ENCODE assay signal across 22 cellular contexts in the genomic region with DNA sequence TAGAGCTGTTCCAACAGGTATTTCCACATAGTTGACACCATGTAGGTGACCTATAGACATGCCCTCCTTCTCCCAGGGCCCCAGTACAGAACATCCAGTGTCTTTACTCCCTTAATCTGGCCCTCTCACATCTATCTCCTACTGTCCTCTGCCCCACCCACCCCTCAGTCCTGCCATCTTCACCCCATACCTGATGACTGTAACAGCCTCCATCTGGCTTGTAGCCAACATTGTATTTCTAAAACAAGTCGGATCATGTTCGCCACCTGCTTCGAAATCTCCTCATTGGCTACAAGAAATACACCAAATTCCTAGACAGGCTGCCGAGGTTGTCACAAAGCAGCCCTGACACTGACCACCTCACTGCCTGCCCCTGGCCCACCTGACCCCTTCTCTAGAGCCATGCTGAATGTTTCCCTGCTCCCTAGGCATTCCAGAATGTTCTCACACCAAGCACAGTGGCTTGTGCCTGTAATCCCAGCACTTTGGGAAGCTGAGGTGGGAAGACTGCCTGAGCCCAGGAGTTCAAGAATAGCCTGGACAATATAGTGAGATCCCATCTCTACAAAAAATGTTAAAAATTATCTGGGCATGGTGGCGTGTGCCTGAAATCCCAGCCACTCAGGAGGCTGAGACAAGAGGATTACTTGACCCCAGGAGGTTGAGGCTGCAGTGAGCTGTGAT. TPM values are rescaled to one million over a fixed set of nuclear protein-coding genes. Genes with fewer than 3 reads are reported as not detected.
DNase-seq lines count a peak whose midpoint lies in the region; ATAC-seq and TF ChIP-seq lines count a peak whose summit lies in the region.
"Had no signal": no experiment of that assay in that cellular context is flagged by ENCODE, and none has a peak within 500 bp of the region (broad histone marks: within the 10 kb centered on the region; RNA-seq: fewer than 3 reads in every experiment).

No MANE protein-coding gene starts in this region.

- H3K27ac Mint-ChIP-seq in CD8-positive, alpha-beta T cell = no peak overlapping the region
- peak overlapping the region; percentile 100 for H3K27ac Mint-ChIP-seq in T-helper 17 cell

- no peak for TF ChIP-seq CTCF in CD8-positive, alpha-beta T cell (IDR thresholded peaks at IDR 0.05)
- no peak for TF ChIP-seq CTCF in foreskin keratinocyte (conservative IDR thresholded peaks at IDR 0.05)
- no peak for TF ChIP-seq CTCF in upper lobe of left lung (IDR thresholded peaks at IDR 0.05)

- no peaks in the 10 kb centered on the region for H3K9me3 ChIP-seq in CD8-positive, alpha-beta T cell (ENCODE audit: low read length)
- H3K9me3 ChIP-seq in T-helper 17 cell (ENCODE audit: control insufficient read depth, low read length, poor library complexity, severe bottlenecking) (no peaks in the 10 kb centered on the region), upper lobe of left lung (no peaks in the 10 kb centered on the region)
- H3K9me3 ChIP-seq: A549, adrenal gland, Caco-2, upper lobe of right lung had no signal

- no peaks in the 10 kb centered on the region for H3K9me3 Mint-ChIP-seq in CD8-positive, alpha-beta T cell

- H3K4me3 Mint-ChIP-seq in CD8-positive, alpha-beta T cell = peak overlapping the region; percentile 3
- peak overlapping the region; percentile 100 for H3K4me3 Mint-ChIP-seq in T-helper 17 cell

- no peak for TF ChIP-seq POLR2A in upper lobe of left lung (IDR thresholded peaks at IDR 0.05)

- CTCF ChIA-PET in CD8-positive, alpha-beta T cell (lab: Charles Lee) = interaction anchor here (1.2 kb wide), 1 partner anchor 47 kb away, joined by 3 read pairs; no protein-coding TSS in a partner anchor

- H3K4me1 ChIP-seq in CD8-positive, alpha-beta T cell (ENCODE audit: insufficient read depth, low read length) = peaks cover 30% of the 10 kb centered on the region
- H3K4me1 ChIP-seq in foreskin keratinocyte = no peaks in the 10 kb centered on the region
- H3K4me1 ChIP-seq in upper lobe of left lung = peaks cover 17 to 27% (median 23%) of the 10 kb centered on the region in 4 donors
- H3K4me1 ChIP-seq: adrenal gland, Caco-2, parathyroid adenoma had no signal

- intact Hi-C loops in CD8-positive, alpha-beta T cell (cut with DNase I, micrococcal nuclease) = no loop called here

- 88 to 95% methylated on average over 5 of the region's 5 CpGs for WGBS in upper lobe of left lung, 2 donors

- no peak overlapping the region for H3K27ac ChIP-seq in CD8-positive, alpha-beta T cell (ENCODE audit: low read depth, low read length)
- no peak overlapping the region for H3K27ac ChIP-seq in foreskin keratinocyte
- H3K27ac ChIP-seq in upper lobe of left lung = no peak overlapping the region
- H3K27ac ChIP-seq: A549, adrenal gland, parathyroid adenoma, upper lobe of right lung had no signal

- H3K36me3 ChIP-seq in CD8-positive, alpha-beta T cell (ENCODE audit: insufficient read depth, low read length) = peaks cover under 1% of the 10 kb centered on the region
- no peaks in the 10 kb centered on the region for H3K36me3 ChIP-seq in upper lobe of left lung
- H3K36me3 ChIP-seq: adrenal gland, upper lobe of right lung had no signal

- H3K4me1 Mint-ChIP-seq in CD8-positive, alpha-beta T cell (ENCODE audit: low read depth) = peaks cover 51% of the 10 kb centered on the region
- H3K4me1 Mint-ChIP-seq in T-helper 17 cell = peaks cover 67% of the 10 kb centered on the region

- DNase-seq in NCI-H82 (lab: John Stamatoyannopoulos, UW) (peak; percentile 26), NCI-H82 treated with DMSO at 0.1 percent for 48 hours (lab: John Stamatoyannopoulos, UW; ENCODE audit: unreplicated experiment) (no peak), T-helper 17 cell (no peak), foreskin keratinocyte (peak in 1 of 2 donors; percentile 47), upper lobe of left lung (no peak), amygdala (lab: John Stamatoyannopoulos, UW) (no peak), NCI-H510A treated with DMSO at 0.1 percent for 48 hours (lab: John Stamatoyannopoulos, UW) (no peak)
- DNase-seq in CD8-positive, alpha-beta T cell = no peak
- DNase-seq: adrenal gland; Caco-2; cerebellar nuclear complex; foreskin melanocyte; GDM1; Kasumi-1; NCI-H446 treated with DMSO at 0.1 percent for 48 hours; stimulated activated CD4-positive, alpha-beta T cell treated with anti-CD3 and anti-CD28 coated beads, Interleukin-4, amount 100 ng/mL, for 4 hours; upper lobe of right lung had no signal

- no peak for ATAC-seq in CD8-positive, alpha-beta T cell
- ATAC-seq in T-helper 17 cell (no peak), foreskin keratinocyte (peak; percentile 22), upper lobe of left lung (ENCODE audit: low FRiP score in 2 of 2) (no peak)
- ATAC-seq: A549, left lobe of liver, Panc1, SK-N-SH treated with all-trans-retinoic acid at 6 μM for 48 hours, upper lobe of right lung had no signal

- TF ChIP-seq EP300 in upper lobe of left lung (IDR thresholded peaks at IDR 0.05) = no peak

- no peak overlapping the region for H3K4me3 ChIP-seq in CD8-positive, alpha-beta T cell (ENCODE audit: low read depth, low read length)
- no peak overlapping the region for H3K4me3 ChIP-seq in upper lobe of left lung
- H3K4me3 ChIP-seq: A549, adrenal gland, upper lobe of right lung had no signal

- POLR2A ChIA-PET in CD8-positive, alpha-beta T cell (lab: Charles Lee) = no interaction called here

- H3K36me3 Mint-ChIP-seq in CD8-positive, alpha-beta T cell = peaks cover 16% of the 10 kb centered on the region
- H3K36me3 Mint-ChIP-seq in T-helper 17 cell (ENCODE audit: low read depth) = peaks cover 13% of the 10 kb centered on the region

- H3K27me3 Mint-ChIP-seq in CD8-positive, alpha-beta T cell (ENCODE audit: low read depth) = no peaks in the 10 kb centered on the region
- no peaks in the 10 kb centered on the region for H3K27me3 Mint-ChIP-seq in T-helper 17 cell

- no peaks in the 10 kb centered on the region for H3K27me3 ChIP-seq in CD8-positive, alpha-beta T cell (ENCODE audit: insufficient read depth, low read length)
- H3K27me3 ChIP-seq in foreskin keratinocyte (peaks cover 13% of the 10 kb centered on the region), upper lobe of left lung (no peaks in the 10 kb centered on the region)
- H3K27me3 ChIP-seq: adrenal gland, upper lobe of right lung had no signal

RNA-seq across cellular contexts. Expression of a gene that starts 6.0 kb away (rescaled TPM):
- 10 to 100 TPM; 45.9 to 50.0 TPM for total RNA-seq in CD8-positive, alpha-beta T cell
- total RNA-seq in T-helper 17 cell (100 to 1,000 TPM; 219 to 248 TPM), foreskin keratinocyte (under 0.01 and 0.10 TPM in 2 replicates), upper lobe of left lung (1 to 10 TPM; 1.4 to 5.7 (median 2.6) TPM)
- polyA plus RNA-seq in foreskin keratinocyte = 0.02 TPM in 1 of 2 replicates, not detected in the other

Comparison
In these comparisons a context has a peak if more than half of its experiments do, and no peak if none do; other contexts are left out.
1. RNA of a gene that starts 6.0 kb away (total RNA-seq): 219 to 248 TPM in T-helper 17 cell and 45.9 to 50.0 TPM in CD8-positive, alpha-beta T cell; 1.4 to 5.7 TPM in upper lobe of left lung and under 0.01 to 0.10 TPM in foreskin keratinocyte; every median in the first group is over 4 times any median in the second.